In genomic region chr7:99848420-99849216, GRCh38 we compare ENCODE assay signal across 23 cellular contexts. TPM values are rescaled to one million over a fixed set of nuclear protein-coding genes. Genes with fewer than 3 reads are reported as not detected.
"Had no signal": no experiment of that assay in that cellular context is flagged by ENCODE, and none has a peak within 500 bp of the region (broad histone marks: within the 10 kb centered on the region; RNA-seq: fewer than 3 reads in every experiment).

No MANE protein-coding gene starts in this region.

- H3K36me3 ChIP-seq: cardiac muscle cell, heart left ventricle, sigmoid colon, thyroid gland had no signal

- DNase-seq: effector memory CD8-positive, alpha-beta T cell; heart left ventricle; hypothalamus; islet precursor cell; left ventricle myocardium superior; mesenchymal stem cell; naive thymus-derived CD4-positive, alpha-beta T cell; nephron progenitor cell; posterior cingulate gyrus; sigmoid colon; stimulated activated CD4-positive, alpha-beta T cell treated with anti-CD3 and anti-CD28 coated beads, Interleukin-2, amount 100 ng/mL, for 48 hours; stimulated activated naive CD4-positive, alpha-beta T cell treated with Interleukin-2 at 50 U/mL for 16 hours; thyroid gland had no signal

- H3K4me3 ChIP-seq: cardiac muscle cell, heart left ventricle, lung, sigmoid colon, skin epidermis, thyroid gland had no signal

- H3K27ac Mint-ChIP-seq: dendritic cell treated with granulocyte-macrophage colony-stimulating factor and Interleukin-4, amounts not matched to agents 40 ng/mL and 50 ng/mL, for 4 days; effector memory CD8-positive, alpha-beta T cell; naive thymus-derived CD4-positive, alpha-beta T cell; nephron progenitor cell had no signal

- FAIRE-seq: frontal cortex had no signal

- H3K9me3 Mint-ChIP-seq: dendritic cell treated with granulocyte-macrophage colony-stimulating factor and Interleukin-4, amounts not matched to agents 40 ng/mL and 50 ng/mL, for 4 days; effector memory CD8-positive, alpha-beta T cell; naive thymus-derived CD4-positive, alpha-beta T cell; nephron progenitor cell had no signal

- H3K4me3 Mint-ChIP-seq: dendritic cell treated with granulocyte-macrophage colony-stimulating factor and Interleukin-4, amounts not matched to agents 40 ng/mL and 50 ng/mL, for 4 days; effector memory CD8-positive, alpha-beta T cell; naive thymus-derived CD4-positive, alpha-beta T cell; nephron progenitor cell had no signal

- H3K9me3 ChIP-seq: heart left ventricle, sigmoid colon, thyroid gland had no signal

- H3K27me3 ChIP-seq: cardiac muscle cell, heart left ventricle, sigmoid colon, thyroid gland had no signal

- ATAC-seq: effector memory CD8-positive, alpha-beta T cell; heart left ventricle; left ventricle myocardium superior; naive thymus-derived CD4-positive, alpha-beta T cell had no signal

- H3K36me3 Mint-ChIP-seq: naive thymus-derived CD4-positive, alpha-beta T cell had no signal

- H3K27ac ChIP-seq: cardiac muscle cell, epithelial cell of prostate, heart left ventricle, sigmoid colon, skin epidermis, thyroid gland had no signal

- H3K4me1 Mint-ChIP-seq: naive thymus-derived CD4-positive, alpha-beta T cell; nephron progenitor cell had no signal

- H3K4me1 ChIP-seq: heart left ventricle, sigmoid colon, thyroid gland had no signal

RNA-seq across cellular contexts. Expression of gene CYP3A43, which starts 20.8 kb away (rescaled TPM):
- total RNA-seq: cardiac muscle cell, frontal cortex, glomerular endothelial cell, heart left ventricle, left ventricle myocardium superior, lung, omental fat pad, pulmonary artery endothelial cell, thyroid gland had no signal
- polyA plus RNA-seq: heart left ventricle; naive thymus-derived CD4-positive, alpha-beta T cell; sigmoid colon had no signal

RNA-seq across cellular contexts. Expression of gene OR2AE1, which starts 28.2 kb away (rescaled TPM):
- total RNA-seq: cardiac muscle cell, frontal cortex, glomerular endothelial cell, heart left ventricle, left ventricle myocardium superior, sigmoid colon, ureter had no signal
- polyA plus RNA-seq: cardiac muscle cell; heart left ventricle; naive thymus-derived CD4-positive, alpha-beta T cell had no signal
